Comparison of ENCODE assay signal across 8 cellular contexts in genomic region chr19:10517760-10518443, GRCh38. TPM values are rescaled to one million over a fixed set of nuclear protein-coding genes. Genes with fewer than 3 reads are reported as not detected.
DNase-seq lines count a peak whose midpoint lies in the region; ATAC-seq and TF ChIP-seq lines count a peak whose summit lies in the region.

No MANE protein-coding gene starts in this region.

- H3K79me2 ChIP-seq in hepatocyte = no peaks in the 10 kb centered on the region

- H3K9me3 ChIP-seq in MG63 (no peaks in the 10 kb centered on the region), hepatocyte (ENCODE audit: low read depth) (no peaks in the 10 kb centered on the region), skeletal muscle satellite cell (replicated peaks; ENCODE audit: low read length) (no peaks in the 10 kb centered on the region), gastrocnemius medialis (no peaks in the 10 kb centered on the region)

- WGBS in hepatocyte (ENCODE audit: low lambda C conversion rate, missing lambda C conversion rate) = 3% methylated on average over 16 of the region's 27 CpGs

- no peaks in the 10 kb centered on the region for H3K9me3 Mint-ChIP-seq in activated naive CD8-positive, alpha-beta T cell (ENCODE audit: low read depth)

- DNase-seq in DMS53 treated with DMSO at 0.1 percent for 48 hours (lab: John Stamatoyannopoulos, UW; ENCODE audit: unreplicated experiment) (peak; percentile 24), MG63 (peak; percentile 25), hepatocyte (ENCODE audit: low spot score) (peak; percentile 19), gastrocnemius medialis (no peak)

- H3K4me3 ChIP-seq in MG63 = peak overlapping the region; percentile 33
- no peak overlapping the region for H3K4me3 ChIP-seq in hepatocyte
- peak overlapping the region; percentile 59 for H3K4me3 ChIP-seq in skeletal muscle satellite cell (ENCODE audit: low read length)
- H3K4me3 ChIP-seq in gastrocnemius medialis = peak overlapping the region in 1 of 4 donors; percentile 27

- peaks cover 28% of the 10 kb centered on the region for H3K4me1 Mint-ChIP-seq in activated naive CD8-positive, alpha-beta T cell (ENCODE audit: low read depth)

- H3K4me1 ChIP-seq in hepatocyte (ENCODE audit: insufficient read depth) (peaks cover 7% of the 10 kb centered on the region), skeletal muscle satellite cell (ENCODE audit: control insufficient read depth, insufficient read depth, low read length) (peaks cover 19% of the 10 kb centered on the region), gastrocnemius medialis (peaks cover 3 to 8% of the 10 kb centered on the region in 2 donors)

- H3K36me3 ChIP-seq in MG63 (no peaks in the 10 kb centered on the region), hepatocyte (replicated peaks; ENCODE audit: insufficient read depth, low read depth) (no peaks in the 10 kb centered on the region), skeletal muscle satellite cell (ENCODE audit: insufficient read depth, low read length) (no peaks in the 10 kb centered on the region), gastrocnemius medialis (no peaks in the 10 kb centered on the region)

- H3K27ac ChIP-seq in hepatocyte (no peak overlapping the region), gastrocnemius medialis (no peak overlapping the region)

- peak overlapping the region; percentile 74 for H3K4me2 ChIP-seq in hepatocyte
- peak overlapping the region; percentile 72 for H3K4me2 ChIP-seq in skeletal muscle satellite cell (ENCODE audit: low read length)

- TF ChIP-seq POLR2A in gastrocnemius medialis (IDR thresholded peaks at IDR 0.05) = no peak

- in situ Hi-C loops in gastrocnemius medialis (cut with MboI; ENCODE audit: low sequenced_read_pairs in 4 of 4) = no loop called here

- H3K4me3 Mint-ChIP-seq in activated naive CD8-positive, alpha-beta T cell = peak overlapping the region; percentile 74

- peak overlapping the region; percentile 15 for H2AFZ ChIP-seq in hepatocyte

- no peaks in the 10 kb centered on the region for H3K36me3 Mint-ChIP-seq in activated naive CD8-positive, alpha-beta T cell

- intact Hi-C loops in gastrocnemius medialis (cut with DNase I; ENCODE audit: low total_unique reads) = no loop called here

- ATAC-seq in HG03342 (IDR thresholded peaks at IDR 0.05; ENCODE audit: unreplicated experiment) (no peak), HG03108 (IDR thresholded peaks at IDR 0.05; ENCODE audit: unreplicated experiment) (no peak), gastrocnemius medialis (no peak)

- H3K9ac ChIP-seq in skeletal muscle satellite cell (ENCODE audit: low read depth, low read length) = no peak overlapping the region

- no peak overlapping the region for H3K27ac Mint-ChIP-seq in activated naive CD8-positive, alpha-beta T cell

- no peaks in the 10 kb centered on the region for H3K9me2 ChIP-seq in hepatocyte (replicated peaks; ENCODE audit: insufficient read depth)

- no peak for TF ChIP-seq CTCF in hepatocyte (IDR thresholded peaks at IDR 0.05; ENCODE audit: poor library complexity)
- no peak for TF ChIP-seq CTCF in gastrocnemius medialis (IDR thresholded peaks at IDR 0.05 in 4 of 5, conservative IDR thresholded peaks at IDR 0.05 in 1 of 5)

- H4K20me1 ChIP-seq in hepatocyte (ENCODE audit: insufficient read depth, poor library complexity, severe bottlenecking) = no peaks in the 10 kb centered on the region

- H3K27me3 Mint-ChIP-seq in activated naive CD8-positive, alpha-beta T cell = peaks cover 36% of the 10 kb centered on the region

- peaks cover 30% of the 10 kb centered on the region for H3K27me3 ChIP-seq in MG63
- peaks cover 76% of the 10 kb centered on the region for H3K27me3 ChIP-seq in hepatocyte
- peaks cover 55% of the 10 kb centered on the region for H3K27me3 ChIP-seq in skeletal muscle satellite cell (ENCODE audit: control insufficient read depth, insufficient read depth, low read length)
- peaks cover 62 to 70% (median 65%) of the 10 kb centered on the region in 3 donors for H3K27me3 ChIP-seq in gastrocnemius medialis

RNA-seq across cellular contexts. Expression of gene S1PR5, which starts 0.7 kb away (rescaled TPM):
- not detected in 2 replicates for total RNA-seq in MG63 (2014; rRNA removed; shearing (Covaris generic); ENCODE audit: low replicate concordance)
- total RNA-seq in hepatocyte (0.17 and 0.56 TPM in 2 replicates), gastrocnemius medialis (not detected)
- 0.38 and 0.75 TPM in 2 replicates for polyA plus RNA-seq in hepatocyte
- total RNA-seq in skeletal muscle satellite cell (2012; rRNA removed) = 0.25 TPM in 1 of 2 replicates, not detected in the other

RNA-seq across cellular contexts. Expression of gene KEAP1, which starts 14.7 kb away (rescaled TPM):
- total RNA-seq in MG63 (2014; rRNA removed; shearing (Covaris generic); ENCODE audit: low replicate concordance) = 172 and 247 TPM in 2 replicates
- 47.2 and 48.2 TPM in 2 replicates for total RNA-seq in hepatocyte
- 44.7 and 66.8 TPM in 2 replicates for polyA plus RNA-seq in hepatocyte
- 50.4 and 55.0 TPM in 2 replicates for total RNA-seq in skeletal muscle satellite cell (2012; rRNA removed)
- total RNA-seq in gastrocnemius medialis = 100 to 1,000 TPM; 189 to 336 (median 228) TPM

RNA-seq across cellular contexts. Expression of gene ATG4D, which starts 25.8 kb away (rescaled TPM):
- 16.6 and 27.0 TPM in 2 replicates for total RNA-seq in MG63 (2014; rRNA removed; shearing (Covaris generic); ENCODE audit: low replicate concordance)
- total RNA-seq in hepatocyte (13.1 and 24.1 TPM in 2 replicates), gastrocnemius medialis (100 to 1,000 TPM in 2 of 4 donors, 10 to 100 TPM in 2; 67.6 to 127 (median 96.0) TPM)
- polyA plus RNA-seq in hepatocyte = 34.5 and 40.0 TPM in 2 replicates
- 14.2 and 15.5 TPM in 2 replicates for total RNA-seq in skeletal muscle satellite cell (2012; rRNA removed)

RNA-seq across cellular contexts. Expression of gene KRI1, which starts 47.9 kb away (rescaled TPM):
- total RNA-seq in MG63 (2014; rRNA removed; shearing (Covaris generic); ENCODE audit: low replicate concordance) = 31.7 and 43.3 TPM in 2 replicates
- total RNA-seq in hepatocyte (7.8 and 9.2 TPM in 2 replicates), gastrocnemius medialis (10 to 100 TPM; 16.8 to 24.1 (median 19.9) TPM)
- 18.3 and 22.0 TPM in 2 replicates for polyA plus RNA-seq in hepatocyte
- 7.0 and 8.6 TPM in 2 replicates for total RNA-seq in skeletal muscle satellite cell (2012; rRNA removed)

RNA-seq across cellular contexts. Expression of gene CDKN2D, which starts 50.9 kb away (rescaled TPM):
- total RNA-seq in MG63 (2014; rRNA removed; shearing (Covaris generic); ENCODE audit: low replicate concordance) = 24.9 and 43.3 TPM in 2 replicates
- total RNA-seq in hepatocyte (5.0 and 6.4 TPM in 2 replicates), gastrocnemius medialis (10 to 100 TPM in 3 of 4 donors, 1 to 10 TPM in 1; 7.3 to 18.1 (median 13.4) TPM)
- 13.9 and 15.0 TPM in 2 replicates for polyA plus RNA-seq in hepatocyte
- total RNA-seq in skeletal muscle satellite cell (2012; rRNA removed) = 4.1 and 5.7 TPM in 2 replicates

Comparison
In these comparisons a context has a peak if more than half of its experiments do, and no peak if none do; other contexts are left out.
1. DNase-seq: peak in DMS53 treated with DMSO at 0.1 percent for 48 hours (single experiment), MG63 (single experiment) and hepatocyte (single experiment); none in gastrocnemius medialis (0 of 2).